10 cellular contexts compared by ENCODE assay signal in genomic region chr4:15470149-15470520, GRCh38. TPM values are rescaled to one million over a fixed set of nuclear protein-coding genes. Genes with fewer than 3 reads are reported as not detected.
A peak's percentile ranks its signal among the peaks of the same experiment; 100 is the strongest.
DNase-seq lines count a peak whose midpoint lies in the region; ATAC-seq, FAIRE-seq and TF ChIP-seq lines count a peak whose summit lies in the region.
"Had no signal": no experiment of that assay in that cellular context is flagged by ENCODE, and none has a peak within 500 bp of the region (broad histone marks: within the 10 kb centered on the region; RNA-seq: fewer than 3 reads in every experiment).

No MANE protein-coding gene starts in this region.

- H2AFZ ChIP-seq in endothelial cell of umbilical vein (ENCODE audit: low read depth, low read length) = peak overlapping the region; percentile 97

- no peaks in the 10 kb centered on the region for H3K36me3 ChIP-seq in endothelial cell of umbilical vein (ENCODE audit: control insufficient read depth in 2 of 2, extremely low read depth in 1 of 2, insufficient read depth in 2 of 2, low read length in 2 of 2)
- H3K36me3 ChIP-seq in vagina = no peaks in the 10 kb centered on the region

- H3K4me3 ChIP-seq in endothelial cell of umbilical vein (replicated peaks in 1 of 3; ENCODE audit: insufficient read depth in 1 of 3, low read depth in 1 of 3, low read length in 3 of 3) = peak overlapping the region; percentile 44 to 83 (median 51)
- H3K4me3 ChIP-seq in vagina = peak overlapping the region; percentile 43 to 51

- POLR2A ChIA-PET in endothelial cell of umbilical vein (lab: Charles Lee) = no interaction called here

- H3K4me3 Mint-ChIP-seq in activated naive CD8-positive, alpha-beta T cell = peak overlapping the region; percentile 42
- no peak overlapping the region for H3K4me3 Mint-ChIP-seq in activated naive CD8-positive, alpha-beta T cell treated with anti-CD3 and anti-CD28 coated beads for 36 hours

- no peaks in the 10 kb centered on the region for H3K9me1 ChIP-seq in endothelial cell of umbilical vein (replicated peaks; ENCODE audit: control insufficient read depth, extremely low read depth, insufficient read depth, low read length)

- ATAC-seq in HG03039 (IDR thresholded peaks at IDR 0.05; ENCODE audit: unreplicated experiment) = no peak

- peaks cover 2% of the 10 kb centered on the region for H3K36me3 Mint-ChIP-seq in activated naive CD8-positive, alpha-beta T cell
- no peaks in the 10 kb centered on the region for H3K36me3 Mint-ChIP-seq in activated naive CD8-positive, alpha-beta T cell treated with anti-CD3 and anti-CD28 coated beads for 36 hours

- H3K27me3 ChIP-seq in endothelial cell of umbilical vein (ENCODE audit: control insufficient read depth in 2 of 2, insufficient read depth in 2 of 2, low read length in 2 of 2) = peaks cover 2 to 10% of the 10 kb centered on the region in 2 experiments
- no peaks in the 10 kb centered on the region for H3K27me3 ChIP-seq in vagina

- CTCF ChIA-PET in endothelial cell of umbilical vein (lab: Charles Lee) = interaction anchor here (0.9 to 3.9 kb wide), 10 partner anchors 9 to 531 kb away, joined by 3 to 31 read pairs (median 8); no protein-coding TSS in a partner anchor

- H4K20me1 ChIP-seq in endothelial cell of umbilical vein (replicated peaks; ENCODE audit: control insufficient read depth, extremely low read depth, insufficient read depth, low read length) = no peaks in the 10 kb centered on the region

- TF ChIP-seq POLR2A in endothelial cell of umbilical vein (IDR thresholded peaks at IDR 0.05; ENCODE audit: low read depth, low read length) (no peak), vagina (IDR thresholded peaks at IDR 0.05) (no peak)

- peak overlapping the region; percentile 45 for H3K9ac ChIP-seq in endothelial cell of umbilical vein (replicated peaks; ENCODE audit: extremely low read depth, insufficient read depth, low read length)

- H3K4me2 ChIP-seq in endothelial cell of umbilical vein (ENCODE audit: insufficient read depth, low read length) = peak overlapping the region; percentile 71

- no peak for DNase-seq in activated naive CD8-positive, alpha-beta T cell treated with anti-CD3 and anti-CD28 coated beads for 36 hours
- no peak for DNase-seq in endothelial cell of umbilical vein (ENCODE audit: low read depth, low spot score)
- DNase-seq in myocyte (ENCODE audit: low read depth) = peak; percentile 14
- no peak for DNase-seq in vagina (ENCODE audit: extremely low spot score in 2 of 2)
- no peak for DNase-seq in amniotic stem cell (lab: John Stamatoyannopoulos, UW)
- DNase-seq in HPDE6-E6E7 (ENCODE audit: extremely low spot score) = no peak
- DNase-seq: NCI-H345 had no signal

- H3K27ac ChIP-seq in endothelial cell of umbilical vein (ENCODE audit: insufficient read depth, low read depth, low read length) = no peak overlapping the region
- peak overlapping the region; percentile 42 for H3K27ac ChIP-seq in vagina
- H3K27ac ChIP-seq: C4-2B had no signal

- H3K79me2 ChIP-seq in endothelial cell of umbilical vein (ENCODE audit: control insufficient read depth, insufficient read depth, low read length) = no peaks in the 10 kb centered on the region

- TF ChIP-seq CTCF in endothelial cell of umbilical vein (IDR thresholded peaks at IDR 0.05; ENCODE audit: extremely low read depth in 1 of 2, insufficient read depth in 1 of 2, low read depth in 1 of 2, low read length in 2 of 2) = no peak
- no peak for TF ChIP-seq CTCF in vagina (IDR thresholded peaks at IDR 0.05)

- H3K27ac Mint-ChIP-seq in activated naive CD8-positive, alpha-beta T cell = no peak overlapping the region
- no peak overlapping the region for H3K27ac Mint-ChIP-seq in activated naive CD8-positive, alpha-beta T cell treated with anti-CD3 and anti-CD28 coated beads for 36 hours

- H3K4me1 ChIP-seq in endothelial cell of umbilical vein (ENCODE audit: control insufficient read depth, extremely low read depth, insufficient read depth, low read length) (peaks cover 3% of the 10 kb centered on the region), vagina (peaks cover 28% of the 10 kb centered on the region)

- BruUV-seq in endothelial cell of umbilical vein (replicated peaks; lab: Mats Ljungman, UMichigan) = no TSS peak

- H3K9me3 Mint-ChIP-seq in activated naive CD8-positive, alpha-beta T cell (ENCODE audit: low read depth) = no peaks in the 10 kb centered on the region
- H3K9me3 Mint-ChIP-seq in activated naive CD8-positive, alpha-beta T cell treated with anti-CD3 and anti-CD28 coated beads for 36 hours = no peaks in the 10 kb centered on the region

- H3K4me1 Mint-ChIP-seq in activated naive CD8-positive, alpha-beta T cell (ENCODE audit: low read depth) = peaks cover 16% of the 10 kb centered on the region
- H3K4me1 Mint-ChIP-seq in activated naive CD8-positive, alpha-beta T cell treated with anti-CD3 and anti-CD28 coated beads for 36 hours = peaks cover 11% of the 10 kb centered on the region

- H3K27me3 Mint-ChIP-seq in activated naive CD8-positive, alpha-beta T cell = peaks cover 3% of the 10 kb centered on the region
- H3K27me3 Mint-ChIP-seq in activated naive CD8-positive, alpha-beta T cell treated with anti-CD3 and anti-CD28 coated beads for 36 hours = peaks cover 4% of the 10 kb centered on the region

- FAIRE-seq in endothelial cell of umbilical vein (lab: Jason Lieb, UNC) = no peak

- dilution Hi-C loops in endothelial cell of umbilical vein (cut with MboI; ENCODE audit: extremely low pct_ligation_motif_present, low sequenced_read_pairs) = no loop called here

- no peaks in the 10 kb centered on the region for H3K9me3 ChIP-seq in endothelial cell of umbilical vein (replicated peaks; ENCODE audit: control insufficient read depth, insufficient read depth, low read length)
- no peaks in the 10 kb centered on the region for H3K9me3 ChIP-seq in vagina

- intact Hi-C loops in endothelial cell of umbilical vein (cut with micrococcal nuclease) = loop anchor here (10.0 kb wide), 2 partner anchors 725 to 795 kb away; no protein-coding TSS in a partner anchor
- intact Hi-C loops in vagina (cut with DNase I) = loop anchor here (10.0 kb wide), 1 partner anchor 185 kb away; the partner anchor contains the start of gene FBXL5

TF ChIP-seq in endothelial cell of umbilical vein, 7 proteins besides CTCF, POLR2A, EP300 and RAD21:
- TF ChIP-seq, protein P1, sequence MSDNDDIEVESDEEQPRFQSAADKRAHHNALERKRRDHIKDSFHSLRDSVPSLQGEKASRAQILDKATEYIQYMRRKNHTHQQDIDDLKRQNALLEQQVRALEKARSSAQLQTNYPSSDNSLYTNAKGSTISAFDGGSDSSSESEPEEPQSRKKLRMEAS (IDR thresholded peaks at IDR 0.05; ENCODE audit: insufficient read depth, insufficient read length) = no peak
- TF ChIP-seq POLR2AphosphoS5 (IDR thresholded peaks at IDR 0.05; ENCODE audit: insufficient read depth, low read depth, low read length) = no peak
- TF ChIP-seq FOS (IDR thresholded peaks at IDR 0.05; ENCODE audit: borderline replicate concordance, insufficient read depth, low read length) = no peak
- no peak for TF ChIP-seq JUN (IDR thresholded peaks at IDR 0.05; ENCODE audit: borderline replicate concordance, insufficient read depth, insufficient read length, low read depth)
- TF ChIP-seq MYC (IDR thresholded peaks at IDR 0.05; ENCODE audit: low read depth, low read length) = no peak
- no peak for TF ChIP-seq EZH2 (IDR thresholded peaks at IDR 0.05; ENCODE audit: borderline replicate concordance, low read depth, low read length, severe bottlenecking)
- TF ChIP-seq GATA2 (IDR thresholded peaks at IDR 0.05; ENCODE audit: insufficient read depth, insufficient read length, low read depth, low read length) = no peak

RNA-seq across cellular contexts. Expression of gene CC2D2A, which starts 0.5 kb away (rescaled TPM):
- total RNA-seq in activated naive CD8-positive, alpha-beta T cell treated with anti-CD3 and anti-CD28 coated beads for 36 hours = not detected
- total RNA-seq in endothelial cell of umbilical vein (13.2 and 22.4 TPM in 2 replicates), myocyte (16.1 and 17.3 TPM in 2 replicates), vagina (33.1 TPM)
- 10.2 and 10.6 TPM in 2 replicates for polyA plus RNA-seq in endothelial cell of umbilical vein
- polyA plus RNA-seq in endothelial cell of umbilical vein (2011; cell fraction: cytosol; rRNA removed) = 16.4 and 17.5 TPM in 2 replicates
- 27.5 and 30.1 TPM in 2 replicates for polyA plus RNA-seq in endothelial cell of umbilical vein (2011; cell fraction: nucleus; rRNA removed)
- polyA plus RNA-seq in endothelial cell of umbilical vein (2012) = 12.4 and 15.1 TPM in 2 replicates
- 14.3 and 36.2 TPM in 2 replicates for polyA minus RNA-seq in endothelial cell of umbilical vein
- 6.0 TPM for polyA minus RNA-seq in endothelial cell of umbilical vein (2011; cell fraction: cytosol; rRNA and poly(A)+ RNA removed)
- polyA minus RNA-seq in endothelial cell of umbilical vein (2011; cell fraction: nucleus; rRNA and poly(A)+ RNA removed) = 28.2 and 29.0 TPM in 2 replicates
- 16.1 TPM for polyA plus RNA-seq in myocyte (2012)

RNA-seq across cellular contexts. Expression of gene C1QTNF7, which starts 42.3 kb away (rescaled TPM):
- total RNA-seq in activated naive CD8-positive, alpha-beta T cell treated with anti-CD3 and anti-CD28 coated beads for 36 hours = not detected
- not detected in 2 replicates for total RNA-seq in endothelial cell of umbilical vein
- polyA plus RNA-seq in endothelial cell of umbilical vein = not detected in 2 replicates
- not detected in 2 replicates for polyA plus RNA-seq in endothelial cell of umbilical vein (2011; cell fraction: cytosol; rRNA removed)
- not detected in 2 replicates for polyA plus RNA-seq in endothelial cell of umbilical vein (2011; cell fraction: nucleus; rRNA removed)
- polyA plus RNA-seq in endothelial cell of umbilical vein (2012) = not detected in 2 replicates
- polyA minus RNA-seq in endothelial cell of umbilical vein = not detected in 2 replicates
- not detected for polyA minus RNA-seq in endothelial cell of umbilical vein (2011; cell fraction: cytosol; rRNA and poly(A)+ RNA removed)
- not detected in 2 replicates for polyA minus RNA-seq in endothelial cell of umbilical vein (2011; cell fraction: nucleus; rRNA and poly(A)+ RNA removed)
- not detected in 2 replicates for total RNA-seq in myocyte
- 0.05 TPM for polyA plus RNA-seq in myocyte (2012)
- 12.0 TPM for total RNA-seq in vagina

Comparison
In these comparisons a context has a peak if more than half of its experiments do, and no peak if none do; other contexts are left out.
1. RNA of gene CC2D2A, which starts 0.5 kb away (total RNA-seq): 33.1 TPM in vagina (single experiment), 13.2 to 22.4 TPM in endothelial cell of umbilical vein and 16.1 to 17.3 TPM in myocyte; not detected in activated naive CD8-positive, alpha-beta T cell treated with anti-CD3 and anti-CD28 coated beads for 36 hours; every median in the first group is over 10 times any median in the second.
2. RNA of gene C1QTNF7, which starts 42.3 kb away (total RNA-seq): 12.0 TPM in vagina (single experiment); not detected in activated naive CD8-positive, alpha-beta T cell treated with anti-CD3 and anti-CD28 coated beads for 36 hours, not detected in endothelial cell of umbilical vein and not detected in myocyte; every median in the first group is over 10 times any median in the second.